In genomic region chr10:74862625-74863024, GRCh38 we compare ENCODE assay signal across 27 cellular contexts.
"Had no signal": no experiment of that assay in that cellular context is flagged by ENCODE, and none has a peak within 500 bp of the region (broad histone marks: within the 10 kb centered on the region; RNA-seq: fewer than 3 reads in every experiment).

No MANE protein-coding gene starts in this region.

- H3K36me3 Mint-ChIP-seq: immature natural killer cell; stimulated activated effector memory CD8-positive, alpha-beta T cell treated with anti-CD3 and anti-CD28 coated beads, Interleukin-12 subunit alpha, Interleukin-12 subunit beta, amount 100 ng/mL, for 72 hours had no signal

- H3K4me3 ChIP-seq: breast epithelium, thoracic aorta, uterus had no signal

- H3K4me1 ChIP-seq: breast epithelium had no signal

- H3K9me3 ChIP-seq: breast epithelium, thoracic aorta, uterus had no signal

- H3K4me3 Mint-ChIP-seq: activated CD4-positive, alpha-beta memory T cell treated with anti-CD3 and anti-CD28 coated beads, Interleukin-2, amount 10 ng/mL, durations not matched to agents 7 days and 5 days; activated CD4-positive, alpha-beta T cell treated with anti-CD3 and anti-CD28 coated beads, Interleukin-2, amount 10 ng/mL, durations not matched to agents 7 days and 5 days; activated T-cell treated with anti-CD3 and anti-CD28 coated beads, Interleukin-2, amount 50 U/mL, for 24 hours; dendritic cell treated with granulocyte-macrophage colony-stimulating factor and Interleukin-4, amounts not matched to agents 40 ng/mL and 50 ng/mL, for 4 days; endodermal cell; immature natural killer cell; naive thymus-derived CD8-positive, alpha-beta T cell; stimulated activated effector memory CD8-positive, alpha-beta T cell treated with anti-CD3 and anti-CD28 coated beads, Interleukin-12 subunit alpha, Interleukin-12 subunit beta, amount 100 ng/mL, for 72 hours; stimulated activated naive CD8-positive, alpha-beta T cell treated with anti-CD3 and anti-CD28 coated beads, Interleukin-15, Interleukin-2, amounts not matched to agents 100 ng/mL and 50 ng/mL, for 24 hours had no signal

- H3K27ac ChIP-seq: breast epithelium, thoracic aorta, uterus had no signal

- H3K9me3 Mint-ChIP-seq: activated CD4-positive, alpha-beta memory T cell treated with anti-CD3 and anti-CD28 coated beads, Interleukin-2, amount 10 ng/mL, durations not matched to agents 7 days and 5 days; activated CD4-positive, alpha-beta T cell treated with anti-CD3 and anti-CD28 coated beads, Interleukin-2, amount 10 ng/mL, durations not matched to agents 7 days and 5 days; activated T-cell treated with anti-CD3 and anti-CD28 coated beads, Interleukin-2, amount 50 U/mL, for 24 hours; dendritic cell treated with granulocyte-macrophage colony-stimulating factor and Interleukin-4, amounts not matched to agents 40 ng/mL and 50 ng/mL, for 4 days; endodermal cell; immature natural killer cell; naive thymus-derived CD8-positive, alpha-beta T cell; stimulated activated effector memory CD8-positive, alpha-beta T cell treated with anti-CD3 and anti-CD28 coated beads, Interleukin-12 subunit alpha, Interleukin-12 subunit beta, amount 100 ng/mL, for 72 hours; stimulated activated naive CD8-positive, alpha-beta T cell treated with anti-CD3 and anti-CD28 coated beads, Interleukin-15, Interleukin-2, amounts not matched to agents 100 ng/mL and 50 ng/mL, for 24 hours had no signal

- H3K27me3 ChIP-seq: breast epithelium, uterus had no signal

- H3K4me1 Mint-ChIP-seq: activated CD4-positive, alpha-beta memory T cell treated with anti-CD3 and anti-CD28 coated beads, Interleukin-2, amount 10 ng/mL, durations not matched to agents 7 days and 5 days; activated CD4-positive, alpha-beta T cell treated with anti-CD3 and anti-CD28 coated beads, Interleukin-2, amount 10 ng/mL, durations not matched to agents 7 days and 5 days; stimulated activated effector memory CD8-positive, alpha-beta T cell treated with anti-CD3 and anti-CD28 coated beads, Interleukin-12 subunit alpha, Interleukin-12 subunit beta, amount 100 ng/mL, for 72 hours had no signal

- H3K36me3 ChIP-seq: breast epithelium, thoracic aorta, uterus had no signal

- DNase-seq: activated CD4-positive, alpha-beta memory T cell treated with anti-CD3 and anti-CD28 coated beads, Interleukin-2, amount 10 ng/mL, durations not matched to agents 7 days and 5 days; activated CD4-positive, alpha-beta T cell treated with anti-CD3 and anti-CD28 coated beads for 1 hour; activated CD4-positive, alpha-beta T cell treated with anti-CD3 and anti-CD28 coated beads, Interleukin-2, amount 10 ng/mL, durations not matched to agents 7 days and 5 days; activated CD8-positive, alpha-beta memory T cell treated with anti-CD3 and anti-CD28 coated beads, Interleukin-2, amount 50 U/mL, for 48 hours; activated gamma-delta T cell; activated naive CD4-positive, alpha-beta T cell treated with anti-CD3 and anti-CD28 coated beads, Interleukin-2, amount 50 U/mL, for 16 hours; activated T-cell treated with anti-CD3 and anti-CD28 coated beads, Interleukin-2, amount 50 U/mL, for 24 hours; central memory CD4-positive, alpha-beta T cell; endodermal cell; foreskin fibroblast; head of caudate nucleus; hippocampal formation; immature natural killer cell; midbrain; naive thymus-derived CD8-positive, alpha-beta T cell; posterior cingulate gyrus; right cardiac atrium; stimulated activated CD4-positive, alpha-beta T cell treated with anti-CD3 and anti-CD28 coated beads, Interleukin-4, amount 100 ng/mL, for 24 hours; T-helper 2 cell; trophoblast cell; uterus had no signal

- ATAC-seq: esophagus mucosa; naive thymus-derived CD8-positive, alpha-beta T cell; right cardiac atrium; stimulated activated effector memory CD8-positive, alpha-beta T cell treated with anti-CD3 and anti-CD28 coated beads, Interleukin-12 subunit alpha, Interleukin-12 subunit beta, amount 100 ng/mL, for 72 hours had no signal

- H3K27ac Mint-ChIP-seq: activated CD4-positive, alpha-beta memory T cell treated with anti-CD3 and anti-CD28 coated beads, Interleukin-2, amount 10 ng/mL, durations not matched to agents 7 days and 5 days; activated CD4-positive, alpha-beta T cell treated with anti-CD3 and anti-CD28 coated beads, Interleukin-2, amount 10 ng/mL, durations not matched to agents 7 days and 5 days; activated T-cell treated with anti-CD3 and anti-CD28 coated beads, Interleukin-2, amount 50 U/mL, for 24 hours; dendritic cell treated with granulocyte-macrophage colony-stimulating factor and Interleukin-4, amounts not matched to agents 40 ng/mL and 50 ng/mL, for 4 days; endodermal cell; stimulated activated effector memory CD8-positive, alpha-beta T cell treated with anti-CD3 and anti-CD28 coated beads, Interleukin-12 subunit alpha, Interleukin-12 subunit beta, amount 100 ng/mL, for 72 hours; stimulated activated naive CD8-positive, alpha-beta T cell treated with anti-CD3 and anti-CD28 coated beads, Interleukin-15, Interleukin-2, amounts not matched to agents 100 ng/mL and 50 ng/mL, for 24 hours had no signal

- H3K27me3 Mint-ChIP-seq: activated CD4-positive, alpha-beta memory T cell treated with anti-CD3 and anti-CD28 coated beads, Interleukin-2, amount 10 ng/mL, durations not matched to agents 7 days and 5 days; activated CD4-positive, alpha-beta T cell treated with anti-CD3 and anti-CD28 coated beads, Interleukin-2, amount 10 ng/mL, durations not matched to agents 7 days and 5 days; activated T-cell treated with anti-CD3 and anti-CD28 coated beads, Interleukin-2, amount 50 U/mL, for 24 hours; dendritic cell treated with granulocyte-macrophage colony-stimulating factor and Interleukin-4, amounts not matched to agents 40 ng/mL and 50 ng/mL, for 4 days; naive thymus-derived CD8-positive, alpha-beta T cell; stimulated activated naive CD8-positive, alpha-beta T cell treated with anti-CD3 and anti-CD28 coated beads, Interleukin-15, Interleukin-2, amounts not matched to agents 100 ng/mL and 50 ng/mL, for 24 hours had no signal
